1 cellular context compared by ENCODE assay signal in genomic region chr1:42639116-42639515, GRCh38.
TF ChIP-seq lines count a peak whose summit lies in the region.

No MANE protein-coding gene starts in this region.

TF ChIP-seq in IMR-90, 13 proteins besides CTCF, POLR2A, EP300 and RAD21 (continued from another document):
- TF ChIP-seq, protein P1, sequence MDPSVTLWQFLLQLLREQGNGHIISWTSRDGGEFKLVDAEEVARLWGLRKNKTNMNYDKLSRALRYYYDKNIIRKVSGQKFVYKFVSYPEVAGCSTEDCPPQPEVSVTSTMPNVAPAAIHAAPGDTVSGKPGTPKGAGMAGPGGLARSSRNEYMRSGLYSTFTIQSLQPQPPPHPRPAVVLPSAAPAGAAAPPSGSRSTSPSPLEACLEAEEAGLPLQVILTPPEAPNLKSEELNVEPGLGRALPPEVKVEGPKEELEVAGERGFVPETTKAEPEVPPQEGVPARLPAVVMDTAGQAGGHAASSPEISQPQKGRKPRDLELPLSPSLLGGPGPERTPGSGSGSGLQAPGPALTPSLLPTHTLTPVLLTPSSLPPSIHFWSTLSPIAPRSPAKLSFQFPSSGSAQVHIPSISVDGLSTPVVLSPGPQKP (IDR thresholded peaks at IDR 0.05; ENCODE audit: borderline replicate concordance, low read depth, low read length), result no peak
- TF ChIP-seq RFX5 (IDR thresholded peaks at IDR 0.05; ENCODE audit: low read depth, low read length) (no peak), NFE2L2 (IDR thresholded peaks at IDR 0.05; ENCODE audit: low read depth, low read length) (no peak), SMC3 (IDR thresholded peaks at IDR 0.05; ENCODE audit: low read depth, low read length) (no peak), FOS (IDR thresholded peaks at IDR 0.05; ENCODE audit: low read depth, low read length) (no peak), MAZ (IDR thresholded peaks at IDR 0.05; ENCODE audit: borderline replicate concordance, low read depth, low read length) (no peak), CEBPB (IDR thresholded peaks at IDR 0.05; ENCODE audit: low read depth, low read length) (no peak), CHD1 (IDR thresholded peaks at IDR 0.05; ENCODE audit: low read depth, low read length) (no peak), BHLHE40 (IDR thresholded peaks at IDR 0.05; ENCODE audit: low read depth, low read length) (no peak)
- TF ChIP-seq, protein P2, sequence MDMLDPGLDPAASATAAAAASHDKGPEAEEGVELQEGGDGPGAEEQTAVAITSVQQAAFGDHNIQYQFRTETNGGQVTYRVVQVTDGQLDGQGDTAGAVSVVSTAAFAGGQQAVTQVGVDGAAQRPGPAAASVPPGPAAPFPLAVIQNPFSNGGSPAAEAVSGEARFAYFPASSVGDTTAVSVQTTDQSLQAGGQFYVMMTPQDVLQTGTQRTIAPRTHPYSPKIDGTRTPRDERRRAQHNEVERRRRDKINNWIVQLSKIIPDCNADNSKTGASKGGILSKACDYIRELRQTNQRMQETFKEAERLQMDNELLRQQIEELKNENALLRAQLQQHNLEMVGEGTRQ (IDR thresholded peaks at IDR 0.05; ENCODE audit: low read depth, low read length), result no peak
